Comparison of ENCODE assay signal across 10 cellular contexts in genomic region chr3:50236484-50237132, GRCh38. TPM values are rescaled to one million over a fixed set of nuclear protein-coding genes. Genes with fewer than 3 reads are reported as not detected.
DNase-seq lines count a peak whose midpoint lies in the region; ATAC-seq and TF ChIP-seq lines count a peak whose summit lies in the region.
"Had no signal": no experiment of that assay in that cellular context is flagged by ENCODE, and none has a peak within 500 bp of the region (broad histone marks: within the 10 kb centered on the region; RNA-seq: fewer than 3 reads in every experiment).

No MANE protein-coding gene starts in this region.

- TF ChIP-seq CTCF in astrocyte of the spinal cord (IDR thresholded peaks at IDR 0.05; ENCODE audit: low read depth, low read length) (no peak), lower lobe of right lung (IDR thresholded peaks at IDR 0.05) (no peak), transverse colon (IDR thresholded peaks at IDR 0.05) (no peak)

- H3K4me3 Mint-ChIP-seq in activated naive CD4-positive, alpha-beta T cell treated with anti-CD3 and anti-CD28 coated beads, Interleukin-2, amount 10 ng/mL, durations not matched to agents 7 days and 5 days = peak overlapping the region; percentile 98

- peaks cover 54% of the 10 kb centered on the region for H3K4me1 ChIP-seq in lower lobe of right lung
- H3K4me1 ChIP-seq in transverse colon = peaks cover 18 to 55% (median 48%) of the 10 kb centered on the region in 4 donors

- peak overlapping the region; percentile 98 for H3K27ac Mint-ChIP-seq in activated naive CD4-positive, alpha-beta T cell treated with anti-CD3 and anti-CD28 coated beads, Interleukin-2, amount 10 ng/mL, durations not matched to agents 7 days and 5 days

- WGBS in transverse colon (ENCODE audit: low coverage in 1 of 2), 2 donors = 15 to 25% methylated on average over 4 to 13 of the region's 13 CpGs

- H3K27ac ChIP-seq in lower lobe of right lung = peak overlapping the region; percentile 96
- H3K27ac ChIP-seq in transverse colon = peak overlapping the region; percentile 87 to 91 (median 90)

- in situ Hi-C loops in astrocyte of the spinal cord (cut with HindIII; ENCODE audit: low sequenced_read_pairs) = no loop called here
- in situ Hi-C loops in transverse colon (cut with MboI; ENCODE audit: low pct_ligation_motif_present in 1 of 4, low pct_unique_long_range_greater_than_20kb in 1 of 4, low sequenced_read_pairs in 3 of 4) = no loop called here

- ATAC-seq in lower lobe of right lung (no peak), HG03460 (IDR thresholded peaks at IDR 0.05; ENCODE audit: unreplicated experiment) (no peak)

- peaks cover 3% of the 10 kb centered on the region for H3K27me3 Mint-ChIP-seq in activated naive CD4-positive, alpha-beta T cell treated with anti-CD3 and anti-CD28 coated beads, Interleukin-2, amount 10 ng/mL, durations not matched to agents 7 days and 5 days

- no peaks in the 10 kb centered on the region for H3K9me3 ChIP-seq in lower lobe of right lung
- no peaks in the 10 kb centered on the region for H3K9me3 ChIP-seq in transverse colon

- TF ChIP-seq EP300 in transverse colon (IDR thresholded peaks at IDR 0.05; ENCODE audit: low read depth) = no peak

- intact Hi-C loops in lower lobe of right lung (cut with DNase I) (no loop called here), transverse colon (cut with DNase I; ENCODE audit: low total_unique reads) (no loop called here)

- peaks cover 37% of the 10 kb centered on the region for H3K36me3 Mint-ChIP-seq in activated naive CD4-positive, alpha-beta T cell treated with anti-CD3 and anti-CD28 coated beads, Interleukin-2, amount 10 ng/mL, durations not matched to agents 7 days and 5 days

- H3K9me3 Mint-ChIP-seq in activated naive CD4-positive, alpha-beta T cell treated with anti-CD3 and anti-CD28 coated beads, Interleukin-2, amount 10 ng/mL, durations not matched to agents 7 days and 5 days = no peaks in the 10 kb centered on the region

- peaks cover 29% of the 10 kb centered on the region for H3K36me3 ChIP-seq in lower lobe of right lung
- no peaks in the 10 kb centered on the region for H3K36me3 ChIP-seq in transverse colon

- DNase-seq in activated naive CD4-positive, alpha-beta T cell treated with anti-CD3 and anti-CD28 coated beads, Interleukin-2, amount 10 ng/mL, durations not matched to agents 7 days and 5 days = no peak
- DNase-seq in activated naive CD4-positive, alpha-beta T cell (lab: John Stamatoyannopoulos, UW) = no peak
- DNase-seq in astrocyte of the spinal cord (ENCODE audit: low read depth, low spot score) (no peak), lower lobe of right lung (no peak), transverse colon (no peak), NCI-H446 treated with DMSO at 0.1 percent for 48 hours (lab: John Stamatoyannopoulos, UW) (no peak), A172 (ENCODE audit: low spot score) (no peak)

- H3K27me3 ChIP-seq in lower lobe of right lung (ENCODE audit: low read depth) (no peaks in the 10 kb centered on the region), transverse colon (no peaks in the 10 kb centered on the region)

- TF ChIP-seq POLR2A in transverse colon (IDR thresholded peaks at IDR 0.05) = no peak

- CTCF ChIA-PET in activated naive CD4-positive, alpha-beta T cell treated with anti-CD3 and anti-CD28 coated beads, Interleukin-2, amount 10 ng/mL, durations not matched to agents 7 days and 5 days (lab: Charles Lee) = interaction anchor here (1.9 to 6.3 kb wide), 2 partner anchors 9 to 10 kb away, joined by 9 to 50 read pairs; no protein-coding TSS in a partner anchor

- H3K4me3 ChIP-seq in astrocyte of the spinal cord (ENCODE audit: low read depth, low read length) (peak overlapping the region; percentile 95), lower lobe of right lung (peak overlapping the region; percentile 92), transverse colon (peak overlapping the region; percentile 54 to 84 (median 76))

- H3K4me1 Mint-ChIP-seq in activated naive CD4-positive, alpha-beta T cell treated with anti-CD3 and anti-CD28 coated beads, Interleukin-2, amount 10 ng/mL, durations not matched to agents 7 days and 5 days = peaks cover 58% of the 10 kb centered on the region

RNA-seq across cellular contexts. Expression of gene GNAI2, which starts 0.6 kb away (rescaled TPM):
- total RNA-seq in lower lobe of right lung (372 TPM), transverse colon (100 to 1,000 TPM in 1 of 4 donors, 10 to 100 TPM in 3; 69.6 to 322 (median 74.8) TPM)
- total RNA-seq in A172 (2014; rRNA removed; shearing (Covaris generic)) = 247 and 283 TPM in 2 replicates

RNA-seq across cellular contexts. Expression of gene SLC38A3, which starts 31.5 kb away (rescaled TPM):
- total RNA-seq in lower lobe of right lung = not detected
- not detected for total RNA-seq in transverse colon
- 0.74 TPM in 1 of 2 replicates, not detected in the other for total RNA-seq in A172 (2014; rRNA removed; shearing (Covaris generic))

RNA-seq across cellular contexts. Expression of gene SEMA3B, which starts 32.3 kb away (rescaled TPM):
- total RNA-seq in lower lobe of right lung (77.6 TPM), transverse colon (100 to 1,000 TPM in 2 of 4 donors, 10 to 100 TPM in 2; 59.5 to 423 (median 122) TPM)
- 22.9 and 26.3 TPM in 2 replicates for total RNA-seq in A172 (2014; rRNA removed; shearing (Covaris generic))

RNA-seq across cellular contexts. Expression of gene LSMEM2, which starts 42.3 kb away (rescaled TPM):
- total RNA-seq in lower lobe of right lung (not detected), transverse colon (not detected)
- not detected in 2 replicates for total RNA-seq in A172 (2014; rRNA removed; shearing (Covaris generic))
- total RNA-seq: mesenteric fat pad, NCI-H460 had no signal

RNA-seq across cellular contexts. Expression of gene GNAT1, which starts 45.2 kb away (rescaled TPM):
- total RNA-seq in lower lobe of right lung (not detected), transverse colon (not detected)
- total RNA-seq in A172 (2014; rRNA removed; shearing (Covaris generic)) = not detected in 2 replicates
- total RNA-seq: mesenteric fat pad, NCI-H460 had no signal
